In genomic region chr12:102612008-102612407, GRCh38 we compare ENCODE assay signal across 32 cellular contexts.
"Had no signal": no experiment of that assay in that cellular context is flagged by ENCODE, and none has a peak within 500 bp of the region (broad histone marks: within the 10 kb centered on the region; RNA-seq: fewer than 3 reads in every experiment).

No MANE protein-coding gene starts in this region.

- H3K36me3 ChIP-seq: adrenal gland, breast epithelium, MG63, Peyer's patch, SJSA1 had no signal

- ATAC-seq: activated CD4-positive, alpha-beta T cell treated with anti-CD3 and anti-CD28 coated beads for 36 hours; activated CD4-positive, CD25-positive, alpha-beta regulatory T cell treated with anti-CD3 and anti-CD28 coated beads, Interleukin-2, amount 50 U/mL, for 24 hours; activated naive CD4-positive, alpha-beta T cell treated with anti-CD3 and anti-CD28 coated beads, Interleukin-2, amount 50 U/mL, for 72 hours; activated T-cell treated with anti-CD3 and anti-CD28 coated beads, Interleukin-2, amount 50 U/mL, for 4 hours; body of pancreas; PC-3 had no signal

- H3K27me3 ChIP-seq: adrenal gland, body of pancreas, breast epithelium, MG63, Peyer's patch, SJSA1 had no signal

- H3K9me3 ChIP-seq: adrenal gland, breast epithelium, MG63, Peyer's patch, SJSA1, SK-N-SH had no signal

- H3K27ac ChIP-seq: adrenal gland, body of pancreas, breast epithelium, Peyer's patch, SJSA1 had no signal

- H3K27ac Mint-ChIP-seq: activated CD4-positive, alpha-beta memory T cell treated with anti-CD3 and anti-CD28 coated beads for 36 hours; activated CD4-positive, alpha-beta T cell treated with anti-CD3 and anti-CD28 coated beads for 36 hours; activated CD4-positive, alpha-beta T cell treated with anti-CD3 and anti-CD28 coated beads, Interleukin-2, amount 10 ng/mL, durations not matched to agents 7 days and 5 days; activated naive CD4-positive, alpha-beta T cell treated with anti-CD3 and anti-CD28 coated beads for 36 hours; activated naive CD4-positive, alpha-beta T cell treated with anti-CD3 and anti-CD28 coated beads, Interleukin-2, amount 50 U/mL, for 72 hours; activated T-helper 1 cell treated with anti-CD3 and anti-CD28 coated beads, Interleukin-12 subunit alpha, Interleukin-12 subunit beta, Interleukin-2, Interleukin-4 antibody, amounts not matched to agents 30 ng/mL and 10 ng/mL and 1 ng/mL, durations not matched to agents 14 hours and 24 hours and 36 hours; T-helper 1 cell treated with Interleukin-12 subunit alpha and Interleukin-12 subunit beta and Interleukin-4 antibody, amounts not matched to agents 30 μg/mL and 1 μg/mL, for 36 hours; T-helper 2 cell treated with Interferon-gamma antibody and Interleukin-4, amounts not matched to agents 5 μg/mL and 100 μg/mL, for 36 hours had no signal

- DNase-seq: activated CD4-positive, alpha-beta memory T cell treated with anti-CD3 and anti-CD28 coated beads for 36 hours; activated CD4-positive, alpha-beta T cell treated with anti-CD3 and anti-CD28 coated beads for 36 hours; activated CD4-positive, alpha-beta T cell treated with anti-CD3 and anti-CD28 coated beads, Interleukin-2, amount 10 ng/mL, durations not matched to agents 7 days and 5 days; activated CD8-positive, alpha-beta memory T cell treated with anti-CD3 and anti-CD28 coated beads, Interleukin-2, amount 50 U/mL, for 4 hours; activated gamma-delta T cell treated with Interleukin-2 at 50 U/mL for 16 hours; activated naive CD4-positive, alpha-beta T cell treated with anti-CD3 and anti-CD28 coated beads for 36 hours; activated T-cell treated with anti-CD3 and anti-CD28 coated beads for 4 hours; activated T-cell treated with anti-CD3 and anti-CD28 coated beads, Interleukin-2, amount 50 U/mL, for 4 hours; adrenal gland; body of pancreas; MG63; NCI-H1048; NCI-H1105 treated with DMSO at 0.1 percent for 48 hours; NCI-H1436; NCI-H1694 treated with DMSO at 0.1 percent for 48 hours; NCI-H2029; NCI-H345; NCI-H524 treated with DMSO at 0.1 percent for 48 hours; PC-3; Peyer's patch; RPMI8226; SHP77 treated with DMSO at 0.1 percent for 48 hours; SK-N-SH had no signal

- H3K9me2 ChIP-seq: SK-N-SH had no signal

- H3K4me1 ChIP-seq: adrenal gland, body of pancreas, breast epithelium, Peyer's patch had no signal

- FAIRE-seq: astrocyte, TTC549 had no signal

- H3K4me1 Mint-ChIP-seq: activated CD4-positive, alpha-beta T cell treated with anti-CD3 and anti-CD28 coated beads for 36 hours; activated CD4-positive, alpha-beta T cell treated with anti-CD3 and anti-CD28 coated beads, Interleukin-2, amount 10 ng/mL, durations not matched to agents 7 days and 5 days had no signal

- H3K4me3 ChIP-seq: adrenal gland, body of pancreas, breast epithelium, MG63, Peyer's patch, SJSA1 had no signal

- H3K4me2 ChIP-seq: SK-N-SH had no signal

- H3K36me3 Mint-ChIP-seq: activated CD4-positive, alpha-beta memory T cell treated with anti-CD3 and anti-CD28 coated beads for 36 hours had no signal

- H3K27me3 Mint-ChIP-seq: activated CD4-positive, alpha-beta memory T cell treated with anti-CD3 and anti-CD28 coated beads for 36 hours; activated CD4-positive, alpha-beta T cell treated with anti-CD3 and anti-CD28 coated beads, Interleukin-2, amount 10 ng/mL, durations not matched to agents 7 days and 5 days had no signal

- H3K9ac ChIP-seq: SK-N-SH had no signal

- H3K4me3 Mint-ChIP-seq: activated CD4-positive, alpha-beta memory T cell treated with anti-CD3 and anti-CD28 coated beads for 36 hours; activated CD4-positive, alpha-beta T cell treated with anti-CD3 and anti-CD28 coated beads for 36 hours; activated CD4-positive, alpha-beta T cell treated with anti-CD3 and anti-CD28 coated beads, Interleukin-2, amount 10 ng/mL, durations not matched to agents 7 days and 5 days; activated naive CD4-positive, alpha-beta T cell treated with anti-CD3 and anti-CD28 coated beads for 36 hours; activated T-cell treated with anti-CD3 and anti-CD28 coated beads, Interleukin-2, amount 50 U/mL, for 4 hours; activated T-helper 1 cell treated with anti-CD3 and anti-CD28 coated beads, Interleukin-12 subunit alpha, Interleukin-12 subunit beta, Interleukin-2, Interleukin-4 antibody, amounts not matched to agents 30 ng/mL and 10 ng/mL and 1 ng/mL, durations not matched to agents 14 hours and 24 hours and 36 hours; T-helper 1 cell treated with Interleukin-12 subunit alpha and Interleukin-12 subunit beta and Interleukin-4 antibody, amounts not matched to agents 30 μg/mL and 1 μg/mL, for 36 hours; T-helper 2 cell treated with Interferon-gamma antibody and Interleukin-4, amounts not matched to agents 5 μg/mL and 100 μg/mL, for 36 hours had no signal
